7 cellular contexts compared by ENCODE assay signal in genomic region chr20:25196701-25197120, GRCh38. TPM values are rescaled to one million over a fixed set of nuclear protein-coding genes. Genes with fewer than 3 reads are reported as not detected.
A peak's percentile ranks its signal among the peaks of the same experiment; 100 is the strongest.
DNase-seq lines count a peak whose midpoint lies in the region; ATAC-seq and TF ChIP-seq lines count a peak whose summit lies in the region.

No MANE protein-coding gene starts in this region.

- peaks cover 11% of the 10 kb centered on the region; the same call in 1 of the 2 replicates for H3K4me1 ChIP-seq in GM23338 (ENCODE audit: insufficient read depth)

- H3K27ac Mint-ChIP-seq in GM23338: no peak overlapping the region
- H3K27ac Mint-ChIP-seq in dendritic cell treated with granulocyte-macrophage colony-stimulating factor and Interleukin-4, amounts not matched to agents 40 ng/mL and 50 ng/mL, for 4 days: peak overlapping the region; percentile 75
- H3K27ac Mint-ChIP-seq in neural crest cell (ENCODE audit: unreplicated experiment): no peak overlapping the region

- 0 out of 2 replicates have a peak, but pooled peaks cover 2% of the 10 kb centered on the region for H3F3A ChIP-seq in GM23338 (replicated peaks; ENCODE audit: low read depth)

- H3K27me3 ChIP-seq in GM23338 (ENCODE audit: insufficient read depth): peaks cover 10% of the 10 kb centered on the region

- DNase-seq in GM23338 (ENCODE audit: low spot score): peak; percentile 27
- DNase-seq in NCI-H345 (lab: John Stamatoyannopoulos, UW): peak; percentile 72
- no peak for DNase-seq in neural crest cell (ENCODE audit: low read depth, low spot score)

- H3K4me3 ChIP-seq in GM23338: peak overlapping the region; percentile 94

- peaks cover 41% of the 10 kb centered on the region for H3K79me2 ChIP-seq in GM23338 (replicated peaks; ENCODE audit: insufficient read depth)

- H3K9me3 Mint-ChIP-seq in GM23338 (no peaks in the 10 kb centered on the region; the same call in 2 of the 3 replicates), neural crest cell (no peaks in the 10 kb centered on the region)
- H3K9me3 Mint-ChIP-seq in dendritic cell treated with granulocyte-macrophage colony-stimulating factor and Interleukin-4, amounts not matched to agents 40 ng/mL and 50 ng/mL, for 4 days: no peaks in the 10 kb centered on the region

- TF ChIP-seq CTCF in GM23338 (conservative IDR thresholded peaks at IDR 0.05; ENCODE audit: low read depth in 2 of 2): no peak
- no peak for TF ChIP-seq CTCF in neural crest cell (conservative IDR thresholded peaks at IDR 0.05)

- H3K9me2 ChIP-seq in GM23338 (ENCODE audit: insufficient read depth): no peaks in the 10 kb centered on the region

- H3K4me3 Mint-ChIP-seq in GM23338: peak overlapping the region; percentile 92
- peak overlapping the region; percentile 97 for H3K4me3 Mint-ChIP-seq in dendritic cell treated with granulocyte-macrophage colony-stimulating factor and Interleukin-4, amounts not matched to agents 40 ng/mL and 50 ng/mL, for 4 days
- H3K4me3 Mint-ChIP-seq in neural crest cell: peak overlapping the region; percentile 87

- no peaks in the 10 kb centered on the region for H3K36me3 Mint-ChIP-seq in GM23338 (ENCODE audit: low read depth)
- peaks cover 50% of the 10 kb centered on the region for H3K36me3 Mint-ChIP-seq in dendritic cell treated with granulocyte-macrophage colony-stimulating factor and Interleukin-4, amounts not matched to agents 40 ng/mL and 50 ng/mL, for 4 days (ENCODE audit: low read depth)
- no peaks in the 10 kb centered on the region for H3K36me3 Mint-ChIP-seq in neural crest cell (ENCODE audit: low read depth)

- no peak for TF ChIP-seq POLR2A in GM18505 (IDR thresholded peaks at IDR 0.05; ENCODE audit: borderline replicate concordance, extremely low read depth, insufficient read depth, insufficient read length)

- H3K36me3 ChIP-seq in GM23338 (ENCODE audit: insufficient read depth): no peaks in the 10 kb centered on the region

- H3K4me1 Mint-ChIP-seq in GM23338 (peaks cover 27% of the 10 kb centered on the region), neural crest cell (peaks cover 42% of the 10 kb centered on the region)
- peaks cover 54% of the 10 kb centered on the region for H3K4me1 Mint-ChIP-seq in dendritic cell treated with granulocyte-macrophage colony-stimulating factor and Interleukin-4, amounts not matched to agents 40 ng/mL and 50 ng/mL, for 4 days (ENCODE audit: low read depth)

- H3K27ac ChIP-seq in GM23338 (ENCODE audit: low read depth): no peak overlapping the region

- H3K4me2 ChIP-seq in GM23338: peak overlapping the region; percentile 99

- H3K27me3 Mint-ChIP-seq in GM23338 (ENCODE audit: insufficient read depth, low read depth, poor library complexity) (peaks cover 4% of the 10 kb centered on the region), neural crest cell (ENCODE audit: low read depth) (peaks cover 2% of the 10 kb centered on the region)
- H3K27me3 Mint-ChIP-seq in dendritic cell treated with granulocyte-macrophage colony-stimulating factor and Interleukin-4, amounts not matched to agents 40 ng/mL and 50 ng/mL, for 4 days: peaks cover 3% of the 10 kb centered on the region

- intact Hi-C loops in dendritic cell treated with granulocyte-macrophage colony-stimulating factor and Interleukin-4, amounts not matched to agents 40 ng/mL and 50 ng/mL, for 4 days (cut with micrococcal nuclease): loop anchor here (1.0 to 5.0 kb wide), 2 partner anchors 52 to 204 kb away; partner anchors contain the start of genes APMAP and PYGB

- ATAC-seq in GM23338: peak; percentile 19
- no peak for ATAC-seq in GM18505 (IDR thresholded peaks at IDR 0.05; ENCODE audit: unreplicated experiment)
- ATAC-seq in GM19463 (IDR thresholded peaks at IDR 0.05; ENCODE audit: unreplicated experiment): no peak
- ATAC-seq in HG03520 (IDR thresholded peaks at IDR 0.05; ENCODE audit: unreplicated experiment): no peak

- peaks cover 30% of the 10 kb centered on the region for H4K20me1 ChIP-seq in GM23338 (replicated peaks; ENCODE audit: insufficient read depth)

- H2AFZ ChIP-seq in GM23338: peak overlapping the region; percentile 91

TF ChIP-seq in GM23338, 12 proteins besides CTCF, POLR2A, EP300 and RAD21:
- no peak for TF ChIP-seq STAT1 (IDR thresholded peaks at IDR 0.05; ENCODE audit: unreplicated experiment)
- no peak for TF ChIP-seq EZH2 (IDR thresholded peaks at IDR 0.05; ENCODE audit: low read depth, unreplicated experiment)
- no peak for TF ChIP-seq JUNB (IDR thresholded peaks at IDR 0.05; ENCODE audit: unreplicated experiment)

RNA-seq across cellular contexts. Expression of gene ENTPD6, which starts 1.2 kb away (rescaled TPM):
- 45.9 TPM in 2 replicates for total RNA-seq in GM23338 (2014; rRNA removed; shearing (Covaris generic))
- polyA plus RNA-seq in GM23338 (2016; fragmentation: Nextera tagmentation; extraction: Ambion mirVana): 19.0 and 19.3 TPM in 2 replicates
- 70.0 and 73.4 TPM in 2 replicates for total RNA-seq in neural crest cell

RNA-seq across cellular contexts. Expression of gene PYGB, which starts 51.2 kb away (rescaled TPM):
- 61.9 and 64.0 TPM in 2 replicates for total RNA-seq in GM23338 (2014; rRNA removed; shearing (Covaris generic))
- polyA plus RNA-seq in GM23338 (2016; fragmentation: Nextera tagmentation; extraction: Ambion mirVana): 15.6 and 15.9 TPM in 2 replicates
- total RNA-seq in neural crest cell: 71.1 and 77.1 TPM in 2 replicates
